ENCODE assay signal across 1 cellular context in the genomic region with DNA sequence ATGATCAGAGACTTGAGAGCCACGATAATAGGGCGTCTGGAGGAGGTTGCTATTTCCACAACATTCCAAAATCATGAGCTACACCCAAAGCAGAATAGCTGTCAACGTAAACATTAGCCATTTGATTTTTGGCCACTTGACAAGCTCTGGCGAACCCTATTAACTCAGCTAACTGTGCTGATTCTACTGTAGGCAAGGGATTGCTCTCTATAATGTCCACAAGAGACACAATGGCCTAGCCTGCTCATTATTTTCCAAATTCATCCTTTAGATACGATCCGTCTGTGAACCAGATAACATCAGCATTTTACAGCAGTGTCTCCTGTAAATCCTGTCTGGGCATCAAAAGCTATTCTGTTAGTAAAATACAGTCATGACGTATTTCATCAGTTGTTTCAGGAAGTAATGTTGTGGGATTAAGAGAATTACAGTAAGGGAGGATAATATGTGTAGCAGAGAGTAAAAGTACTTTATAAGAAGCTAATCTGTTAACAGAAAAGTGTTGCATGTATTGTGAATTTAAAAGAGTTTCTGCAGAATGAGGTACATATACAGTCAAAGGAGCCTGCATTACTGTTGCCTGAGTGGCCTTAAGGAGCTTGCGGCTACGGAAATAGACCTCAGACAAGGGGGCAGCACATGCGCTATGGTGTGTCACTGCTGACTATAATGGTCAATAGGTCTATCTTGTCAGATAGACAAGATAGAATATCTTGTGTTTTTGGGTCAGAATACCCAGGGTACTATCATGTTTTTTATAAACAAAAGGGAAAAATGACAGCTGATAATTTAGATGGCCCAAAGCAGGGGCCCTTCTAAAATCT.
A peak's percentile ranks its signal among the peaks of the same experiment; 100 is the strongest.
TF ChIP-seq lines count a peak whose summit lies in the region.

No MANE protein-coding gene starts in this region.

TF ChIP-seq in SK-N-SH treated with all-trans-retinoic acid at 6 μM for 48 hours, 23 proteins besides CTCF, POLR2A, EP300 and RAD21 (continued from another document):
- TF ChIP-seq, protein P1, sequence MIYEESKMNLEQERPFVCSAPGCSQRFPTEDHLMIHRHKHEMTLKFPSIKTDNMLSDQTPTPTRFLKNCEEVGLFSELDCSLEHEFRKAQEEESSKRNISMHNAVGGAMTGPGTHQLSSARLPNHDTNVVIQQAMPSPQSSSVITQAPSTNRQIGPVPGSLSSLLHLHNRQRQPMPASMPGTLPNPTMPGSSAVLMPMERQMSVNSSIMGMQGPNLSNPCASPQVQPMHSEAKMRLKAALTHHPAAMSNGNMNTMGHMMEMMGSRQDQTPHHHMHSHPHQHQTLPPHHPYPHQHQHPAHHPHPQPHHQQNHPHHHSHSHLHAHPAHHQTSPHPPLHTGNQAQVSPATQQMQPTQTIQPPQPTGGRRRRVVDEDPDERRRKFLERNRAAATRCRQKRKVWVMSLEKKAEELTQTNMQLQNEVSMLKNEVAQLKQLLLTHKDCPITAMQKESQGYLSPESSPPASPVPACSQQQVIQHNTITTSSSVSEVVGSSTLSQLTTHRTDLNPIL (CRISPR knock-in tag; IDR thresholded peaks at IDR 0.05; ENCODE audit: low read depth), result 0 out of 2 replicates have a peak, but pooled peaks have one; percentile 41
- no peak for TF ChIP-seq GLIS3 (CRISPR knock-in tag; IDR thresholded peaks at IDR 0.05)
- TF ChIP-seq TCF4 (CRISPR knock-in tag; IDR thresholded peaks at IDR 0.05; ENCODE audit: borderline replicate concordance), result peak; percentile 42; the same call in 1 of the 2 replicates
- no peak for TF ChIP-seq PPARA (CRISPR knock-in tag; IDR thresholded peaks at IDR 0.05; ENCODE audit: borderline replicate concordance)
- TF ChIP-seq RARB (CRISPR knock-in tag; IDR thresholded peaks at IDR 0.05), result no peak
- TF ChIP-seq ZNF70 (CRISPR knock-in tag; IDR thresholded peaks at IDR 0.05), result peak; percentile 89
- TF ChIP-seq, protein P2, sequence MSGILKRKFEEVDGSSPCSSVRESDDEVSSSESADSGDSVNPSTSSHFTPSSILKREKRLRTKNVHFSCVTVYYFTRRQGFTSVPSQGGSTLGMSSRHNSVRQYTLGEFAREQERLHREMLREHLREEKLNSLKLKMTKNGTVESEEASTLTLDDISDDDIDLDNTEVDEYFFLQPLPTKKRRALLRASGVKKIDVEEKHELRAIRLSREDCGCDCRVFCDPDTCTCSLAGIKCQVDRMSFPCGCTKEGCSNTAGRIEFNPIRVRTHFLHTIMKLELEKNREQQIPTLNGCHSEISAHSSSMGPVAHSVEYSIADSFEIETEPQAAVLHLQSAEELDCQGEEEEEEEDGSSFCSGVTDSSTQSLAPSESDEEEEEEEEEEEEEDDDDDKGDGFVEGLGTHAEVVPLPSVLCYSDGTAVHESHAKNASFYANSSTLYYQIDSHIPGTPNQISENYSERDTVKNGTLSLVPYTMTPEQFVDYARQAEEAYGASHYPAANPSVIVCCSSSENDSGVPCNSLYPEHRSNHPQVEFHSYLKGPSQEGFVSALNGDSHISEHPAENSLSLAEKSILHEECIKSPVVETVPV (CRISPR knock-in tag; IDR thresholded peaks at IDR 0.05), result no peak
